2 cellular contexts compared by ENCODE assay signal in the genomic region with DNA sequence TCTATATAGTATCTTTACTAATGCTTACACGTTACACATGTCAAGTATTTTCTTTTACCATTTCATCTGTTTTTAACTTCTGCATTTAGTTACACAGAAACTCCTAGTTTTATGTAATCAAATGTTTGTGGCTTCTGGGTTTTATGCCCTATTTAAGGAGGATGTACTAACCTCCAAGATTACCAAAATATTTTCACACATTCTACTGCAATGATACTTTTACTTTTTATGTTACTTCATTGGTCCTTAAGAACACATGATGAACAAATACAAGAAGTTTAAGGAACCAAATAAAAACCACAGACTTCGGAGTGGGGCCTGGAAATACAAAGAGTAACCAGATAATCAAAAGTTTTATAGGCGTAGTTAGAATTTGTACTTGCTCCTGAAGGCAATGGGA.
TF ChIP-seq lines count a peak whose summit lies in the region.

No MANE protein-coding gene starts in this region.

TF ChIP-seq in HepG2, 621 proteins besides CTCF, POLR2A, EP300 and RAD21:
- TF ChIP-seq GABPA (IDR thresholded peaks at IDR 0.05; ENCODE audit: low read depth, low read length) (no peak), GABPA (CRISPR knock-in tag; IDR thresholded peaks at IDR 0.05; ENCODE audit: low read depth) (no peak), ZNF558 (CRISPR knock-in tag; IDR thresholded peaks at IDR 0.05; ENCODE audit: borderline replicate concordance) (no peak), EZH2 (conservative IDR thresholded peaks at IDR 0.05; ENCODE audit: low read depth, low read length) (no peak)
TF ChIP-seq in HepG2: peak in this region for 0.

TF ChIP-seq in GM12878, 131 proteins besides CTCF, POLR2A, EP300 and RAD21:
- TF ChIP-seq, protein P1, sequence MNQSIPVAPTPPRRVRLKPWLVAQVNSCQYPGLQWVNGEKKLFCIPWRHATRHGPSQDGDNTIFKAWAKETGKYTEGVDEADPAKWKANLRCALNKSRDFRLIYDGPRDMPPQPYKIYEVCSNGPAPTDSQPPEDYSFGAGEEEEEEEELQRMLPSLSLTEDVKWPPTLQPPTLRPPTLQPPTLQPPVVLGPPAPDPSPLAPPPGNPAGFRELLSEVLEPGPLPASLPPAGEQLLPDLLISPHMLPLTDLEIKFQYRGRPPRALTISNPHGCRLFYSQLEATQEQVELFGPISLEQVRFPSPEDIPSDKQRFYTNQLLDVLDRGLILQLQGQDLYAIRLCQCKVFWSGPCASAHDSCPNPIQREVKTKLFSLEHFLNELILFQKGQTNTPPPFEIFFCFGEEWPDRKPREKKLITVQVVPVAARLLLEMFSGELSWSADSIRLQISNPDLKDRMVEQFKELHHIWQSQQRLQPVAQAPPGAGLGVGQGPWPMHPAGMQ (IDR thresholded peaks at IDR 0.05; ENCODE audit: borderline replicate concordance), result no peak
- TF ChIP-seq, protein P2, sequence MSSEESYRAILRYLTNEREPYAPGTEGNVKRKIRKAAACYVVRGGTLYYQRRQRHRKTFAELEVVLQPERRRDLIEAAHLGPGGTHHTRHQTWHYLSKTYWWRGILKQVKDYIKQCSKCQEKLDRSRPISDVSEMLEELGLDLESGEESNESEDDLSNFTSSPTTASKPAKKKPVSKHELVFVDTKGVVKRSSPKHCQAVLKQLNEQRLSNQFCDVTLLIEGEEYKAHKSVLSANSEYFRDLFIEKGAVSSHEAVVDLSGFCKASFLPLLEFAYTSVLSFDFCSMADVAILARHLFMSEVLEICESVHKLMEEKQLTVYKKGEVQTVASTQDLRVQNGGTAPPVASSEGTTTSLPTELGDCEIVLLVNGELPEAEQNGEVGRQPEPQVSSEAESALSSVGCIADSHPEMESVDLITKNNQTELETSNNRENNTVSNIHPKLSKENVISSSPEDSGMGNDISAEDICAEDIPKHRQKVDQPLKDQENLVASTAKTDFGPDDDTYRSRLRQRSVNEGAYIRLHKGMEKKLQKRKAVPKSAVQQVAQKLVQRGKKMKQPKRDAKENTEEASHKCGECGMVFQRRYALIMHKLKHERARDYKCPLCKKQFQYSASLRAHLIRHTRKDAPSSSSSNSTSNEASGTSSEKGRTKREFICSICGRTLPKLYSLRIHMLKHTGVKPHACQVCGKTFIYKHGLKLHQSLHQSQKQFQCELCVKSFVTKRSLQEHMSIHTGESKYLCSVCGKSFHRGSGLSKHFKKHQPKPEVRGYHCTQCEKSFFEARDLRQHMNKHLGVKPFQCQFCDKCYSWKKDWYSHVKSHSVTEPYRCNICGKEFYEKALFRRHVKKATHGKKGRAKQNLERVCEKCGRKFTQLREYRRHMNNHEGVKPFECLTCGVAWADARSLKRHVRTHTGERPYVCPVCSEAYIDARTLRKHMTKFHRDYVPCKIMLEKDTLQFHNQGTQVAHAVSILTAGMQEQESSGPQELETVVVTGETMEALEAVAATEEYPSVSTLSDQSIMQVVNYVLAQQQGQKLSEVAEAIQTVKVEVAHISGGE (CRISPR knock-in tag; IDR thresholded peaks at IDR 0.05), result no peak
- TF ChIP-seq JUND (IDR thresholded peaks at IDR 0.05; ENCODE audit: low read depth, low read length) (no peak), ETV6 (conservative IDR thresholded peaks at IDR 0.05 in 1 of 2, IDR thresholded peaks at IDR 0.05 in 1 of 2; ENCODE audit: borderline replicate concordance in 1 of 2, low read depth in 1 of 2) (no peak), ZNF622 (IDR thresholded peaks at IDR 0.05) (no peak), BRCA1 (IDR thresholded peaks at IDR 0.05; ENCODE audit: low read depth, low read length) (no peak), TCF3 (IDR thresholded peaks at IDR 0.05; ENCODE audit: borderline replicate concordance, insufficient read depth, low read depth, low read length) (no peak), YY1 (IDR thresholded peaks at IDR 0.05; ENCODE audit: low read depth, low read length) (no peak), NFXL1 (IDR thresholded peaks at IDR 0.05; ENCODE audit: borderline replicate concordance) (no peak), MYB (IDR thresholded peaks at IDR 0.05; ENCODE audit: borderline replicate concordance, low read depth, low read length) (no peak), HCFC1 (IDR thresholded peaks at IDR 0.05; ENCODE audit: low read length) (no peak)
- TF ChIP-seq, protein P3, sequence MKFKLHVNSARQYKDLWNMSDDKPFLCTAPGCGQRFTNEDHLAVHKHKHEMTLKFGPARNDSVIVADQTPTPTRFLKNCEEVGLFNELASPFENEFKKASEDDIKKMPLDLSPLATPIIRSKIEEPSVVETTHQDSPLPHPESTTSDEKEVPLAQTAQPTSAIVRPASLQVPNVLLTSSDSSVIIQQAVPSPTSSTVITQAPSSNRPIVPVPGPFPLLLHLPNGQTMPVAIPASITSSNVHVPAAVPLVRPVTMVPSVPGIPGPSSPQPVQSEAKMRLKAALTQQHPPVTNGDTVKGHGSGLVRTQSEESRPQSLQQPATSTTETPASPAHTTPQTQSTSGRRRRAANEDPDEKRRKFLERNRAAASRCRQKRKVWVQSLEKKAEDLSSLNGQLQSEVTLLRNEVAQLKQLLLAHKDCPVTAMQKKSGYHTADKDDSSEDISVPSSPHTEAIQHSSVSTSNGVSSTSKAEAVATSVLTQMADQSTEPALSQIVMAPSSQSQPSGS (IDR thresholded peaks at IDR 0.05; ENCODE audit: low read length), result no peak
